ENCODE assay signal across 8 cellular contexts in the genomic region with DNA sequence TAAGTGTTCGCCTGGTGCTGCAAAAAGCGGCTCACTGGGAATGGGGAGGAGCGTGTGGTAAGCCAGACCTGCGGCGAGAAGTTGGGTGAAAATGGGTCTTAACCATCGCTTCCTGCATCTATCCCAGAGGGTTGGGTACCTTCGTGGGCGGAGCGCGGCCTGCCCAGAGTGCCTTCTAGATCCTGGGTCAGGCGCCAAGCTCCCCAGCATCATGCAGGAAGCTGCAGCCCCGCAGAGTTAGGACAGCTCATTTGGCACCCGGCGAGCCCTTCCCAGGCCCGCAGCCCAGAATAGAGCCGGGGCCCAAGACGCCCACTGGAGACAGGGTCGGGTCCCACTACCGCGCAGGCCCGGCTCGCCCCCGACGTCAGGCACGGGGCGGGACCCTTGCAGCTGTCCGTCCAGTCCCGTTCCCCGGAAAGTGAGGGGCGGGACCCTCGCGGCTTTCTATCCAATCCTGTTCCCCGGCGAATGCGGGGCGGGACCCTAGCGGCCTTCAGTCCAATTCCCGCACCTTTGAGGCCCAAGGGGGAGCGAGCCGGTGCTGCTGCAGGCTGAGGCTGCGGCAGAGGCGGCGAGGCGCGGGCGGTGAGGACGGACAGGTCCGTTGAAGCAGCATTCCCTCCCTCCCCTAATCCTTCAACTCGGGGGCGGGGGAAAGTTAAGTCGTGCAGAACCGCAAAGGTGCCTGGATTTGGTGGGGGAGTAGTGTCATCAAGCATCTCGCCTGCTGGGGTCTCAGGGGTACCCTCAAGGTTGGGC. TPM values are rescaled to one million over a fixed set of nuclear protein-coding genes. Genes with fewer than 3 reads are reported as not detected.
A peak's percentile ranks its signal among the peaks of the same experiment; 100 is the strongest.
DNase-seq lines count a peak whose midpoint lies in the region; ATAC-seq and TF ChIP-seq lines count a peak whose summit lies in the region.

A gene with protein sequence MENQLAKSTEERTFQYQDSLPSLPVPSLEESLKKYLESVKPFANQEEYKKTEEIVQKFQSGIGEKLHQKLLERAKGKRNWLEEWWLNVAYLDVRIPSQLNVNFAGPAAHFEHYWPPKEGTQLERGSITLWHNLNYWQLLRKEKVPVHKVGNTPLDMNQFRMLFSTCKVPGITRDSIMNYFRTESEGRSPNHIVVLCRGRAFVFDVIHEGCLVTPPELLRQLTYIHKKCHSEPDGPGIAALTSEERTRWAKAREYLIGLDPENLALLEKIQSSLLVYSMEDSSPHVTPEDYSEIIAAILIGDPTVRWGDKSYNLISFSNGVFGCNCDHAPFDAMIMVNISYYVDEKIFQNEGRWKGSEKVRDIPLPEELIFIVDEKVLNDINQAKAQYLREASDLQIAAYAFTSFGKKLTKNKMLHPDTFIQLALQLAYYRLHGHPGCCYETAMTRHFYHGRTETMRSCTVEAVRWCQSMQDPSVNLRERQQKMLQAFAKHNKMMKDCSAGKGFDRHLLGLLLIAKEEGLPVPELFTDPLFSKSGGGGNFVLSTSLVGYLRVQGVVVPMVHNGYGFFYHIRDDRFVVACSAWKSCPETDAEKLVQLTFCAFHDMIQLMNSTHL (plus strand): TSS at position 499 of the 762 bp plus-strand sequence. CDS start 3,405 bp downstream, outside the sequence.

- no peak within 1 kb of the TSS for H3K4ac ChIP-seq in mesendoderm (ENCODE audit: low read depth, low read length)

- H3K4me1 ChIP-seq in endocrine pancreas (ENCODE audit: control insufficient read depth, insufficient read depth, low read length) = peaks cover 33% of the 10 kb centered on the region
- H3K4me1 ChIP-seq in mesendoderm (ENCODE audit: control insufficient read depth, low read depth, low read length) = peaks cover 1% of the 10 kb centered on the region

- no peak for TF ChIP-seq CTCF in GM20000 (IDR thresholded peaks at IDR 0.05; ENCODE audit: extremely low read depth, missing control alignments)

- H3K79me2 ChIP-seq in mesendoderm (ENCODE audit: control insufficient read depth, insufficient read depth, low read length) = no peaks in the 10 kb centered on the region

- H2BK15ac ChIP-seq in mesendoderm (replicated peaks; ENCODE audit: low read depth) = no peak within 1 kb of the TSS

- H3K27ac ChIP-seq in mesendoderm (ENCODE audit: low read depth, low read length) = peak within 1 kb of the TSS; percentile 64

- no peak within 1 kb of the TSS for H3K23ac ChIP-seq in mesendoderm (ENCODE audit: low read length)

- H3K27me3 ChIP-seq in endocrine pancreas (ENCODE audit: control insufficient read depth, insufficient read depth, low read length) = no peaks in the 10 kb centered on the region
- no peaks in the 10 kb centered on the region for H3K27me3 ChIP-seq in mesendoderm (ENCODE audit: insufficient read depth, low read length, poor library complexity)

- peak within 1 kb of the TSS; percentile 84 for H3K4me3 Mint-ChIP-seq in activated CD8-positive, alpha-beta memory T cell treated with anti-CD3 and anti-CD28 coated beads, Interleukin-2, amount 10 ng/mL, durations not matched to agents 7 days and 5 days

- CTCF ChIA-PET in activated CD8-positive, alpha-beta memory T cell treated with anti-CD3 and anti-CD28 coated beads, Interleukin-2, amount 10 ng/mL, durations not matched to agents 7 days and 5 days (lab: Charles Lee) = interaction anchor here (0.6 to 1.5 kb wide), 6 partner anchors 24 to 193 kb away, joined by 3 to 4 read pairs (median 3); a partner anchor contains a TSS

- peak within 1 kb of the TSS; percentile 90 for H3K9ac ChIP-seq in endocrine pancreas (ENCODE audit: control insufficient read depth, insufficient read depth, low read length)
- H3K9ac ChIP-seq in mesendoderm (ENCODE audit: low read length) = peak within 1 kb of the TSS; percentile 77

- H4K5ac ChIP-seq in mesendoderm (ENCODE audit: low read length) = peak within 1 kb of the TSS; percentile 68

- H3K36me3 ChIP-seq in endocrine pancreas (ENCODE audit: control insufficient read depth, insufficient read depth, low read length) (no peaks in the 10 kb centered on the region), mesendoderm (ENCODE audit: control insufficient read depth, insufficient read depth, low read length) (no peaks in the 10 kb centered on the region)

- H3K79me1 ChIP-seq in mesendoderm (ENCODE audit: low read length) = no peaks in the 10 kb centered on the region

- H3K9me3 Mint-ChIP-seq in activated CD8-positive, alpha-beta memory T cell treated with anti-CD3 and anti-CD28 coated beads, Interleukin-2, amount 10 ng/mL, durations not matched to agents 7 days and 5 days (ENCODE audit: low read depth) = no peaks in the 10 kb centered on the region

- no peak within 1 kb of the TSS for H2BK5ac ChIP-seq in mesendoderm (ENCODE audit: low read length)

- H3K36me3 Mint-ChIP-seq in activated CD8-positive, alpha-beta memory T cell treated with anti-CD3 and anti-CD28 coated beads, Interleukin-2, amount 10 ng/mL, durations not matched to agents 7 days and 5 days = peaks cover 35% of the 10 kb centered on the region

- H2BK120ac ChIP-seq in mesendoderm (ENCODE audit: low read depth, low read length) = peak within 1 kb of the TSS; percentile 15

- no peaks in the 10 kb centered on the region for H3K27me3 Mint-ChIP-seq in activated CD8-positive, alpha-beta memory T cell treated with anti-CD3 and anti-CD28 coated beads, Interleukin-2, amount 10 ng/mL, durations not matched to agents 7 days and 5 days

- peak; percentile 98 for ATAC-seq in activated CD8-positive, alpha-beta memory T cell treated with anti-CD3 and anti-CD28 coated beads, Interleukin-2, amount 10 ng/mL, durations not matched to agents 7 days and 5 days

- H3K4me3 ChIP-seq in endocrine pancreas (ENCODE audit: control insufficient read depth, insufficient read depth, low read length) = peak within 1 kb of the TSS; percentile 89
- H3K4me3 ChIP-seq in mesendoderm (ENCODE audit: low read length) = peak within 1 kb of the TSS; percentile 71

- peaks cover 42% of the 10 kb centered on the region for H3K4me1 Mint-ChIP-seq in activated CD8-positive, alpha-beta memory T cell treated with anti-CD3 and anti-CD28 coated beads, Interleukin-2, amount 10 ng/mL, durations not matched to agents 7 days and 5 days

- H2AK5ac ChIP-seq in mesendoderm (ENCODE audit: low read length) = no peak within 1 kb of the TSS

- no peaks in the 10 kb centered on the region for H3K9me3 ChIP-seq in endocrine pancreas (ENCODE audit: control insufficient read depth, low read length)

- H3K27ac Mint-ChIP-seq in activated CD8-positive, alpha-beta memory T cell treated with anti-CD3 and anti-CD28 coated beads, Interleukin-2, amount 10 ng/mL, durations not matched to agents 7 days and 5 days = peak within 1 kb of the TSS; percentile 85

- peak within 1 kb of the TSS; percentile 88 for H3K56ac ChIP-seq in mesendoderm (ENCODE audit: low read length)

- H4K8ac ChIP-seq in mesendoderm (ENCODE audit: low read depth, low read length) = peak within 1 kb of the TSS; percentile 30

- H3K18ac ChIP-seq in mesendoderm (ENCODE audit: low read length) = peak within 1 kb of the TSS; percentile 78

- peak within 1 kb of the TSS; percentile 79 for H3K4me2 ChIP-seq in mesendoderm (ENCODE audit: low read length)

- peak; percentile 81 for DNase-seq in COLO829 (ENCODE audit: low spot score)
- peak; percentile 90 for DNase-seq in GM20000 (ENCODE audit: low spot score)
- DNase-seq in HT-29 (ENCODE audit: low spot score) = peak; percentile 96
- DNase-seq in NK-92 treated with Interleukin-12 subunit alpha and Interleukin-12 subunit beta, amount 100 ng/mL, for 24 hours (lab: John Stamatoyannopoulos, UW) = peak; percentile 94
- peak; percentile 97 for DNase-seq in activated CD8-positive, alpha-beta memory T cell treated with anti-CD3 and anti-CD28 coated beads, Interleukin-2, amount 10 ng/mL, durations not matched to agents 7 days and 5 days
- peak; percentile 95 for DNase-seq in mesendoderm
- DNase-seq in stimulated activated CD8-positive, alpha-beta memory T cell treated with anti-CD3 and anti-CD28 coated beads, Interleukin-12 subunit alpha, Interleukin-12 subunit beta, amount 100 ng/mL, for 4 hours (ENCODE audit: low read depth) = peak; percentile 89

- WGBS in mesendoderm (ENCODE audit: extremely low coverage, insufficient coverage, low lambda C conversion rate) = no CpG with 5 or more reads among the region's 53 CpGs

RNA-seq across cellular contexts. Expression of the gene that starts here (rescaled TPM):
- total RNA-seq in HT-29 (2014; rRNA removed; shearing (Covaris generic)) = 2.6 and 4.4 TPM in 2 replicates
- total RNA-seq in activated CD8-positive, alpha-beta memory T cell treated with anti-CD3 and anti-CD28 coated beads, Interleukin-2, amount 10 ng/mL, durations not matched to agents 7 days and 5 days = 10 to 100 TPM; 10.3 to 11.5 TPM
- polyA plus RNA-seq in mesendoderm (2013, experiment 1 of 2) = 1.6 TPM
- 1.7 TPM for polyA plus RNA-seq in mesendoderm (2013, experiment 2 of 2)

Comparison
In these comparisons a context has a peak if more than half of its experiments do, and no peak if none do; other contexts are left out.
1. Peak in every context shown above with its lines: DNase-seq, ATAC-seq, H3K4me3 ChIP-seq and H3K27ac ChIP-seq.